In the genomic region with DNA sequence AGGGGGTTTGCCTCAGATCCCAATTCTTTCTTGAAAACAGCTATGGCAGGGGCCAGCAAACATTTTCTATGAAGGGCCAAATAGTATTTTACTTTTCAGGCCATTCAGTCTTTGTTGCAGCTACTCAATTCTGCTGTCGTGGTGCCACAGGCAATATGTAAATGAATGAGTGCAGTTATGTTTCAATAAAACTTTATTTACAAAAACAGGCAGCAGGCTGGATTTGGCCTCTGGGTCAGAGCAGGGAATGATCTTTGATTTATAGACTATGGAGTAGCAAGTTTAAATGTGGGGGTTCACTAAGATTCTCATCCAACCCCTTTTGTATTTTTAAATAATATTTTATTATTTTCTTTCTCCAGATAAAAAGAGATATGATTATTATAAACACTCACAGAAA, we compare ENCODE assay signal across 19 cellular contexts.
DNase-seq lines count a peak whose midpoint lies in the region; ATAC-seq, FAIRE-seq and TF ChIP-seq lines count a peak whose summit lies in the region.
"Had no signal": no experiment of that assay in that cellular context is flagged by ENCODE, and none has a peak within 500 bp of the region (broad histone marks: within the 10 kb centered on the region; RNA-seq: fewer than 3 reads in every experiment).

No MANE protein-coding gene starts in this region.

- TF ChIP-seq CTCF in K562 (IDR thresholded peaks at IDR 0.05 in 2 of 3, conservative IDR thresholded peaks at IDR 0.05 in 1 of 3; ENCODE audit: insufficient read depth in 2 of 3, low read depth in 1 of 3, low read length in 3 of 3) (no peak), osteoblast (IDR thresholded peaks at IDR 0.05; ENCODE audit: extremely low read depth, low read depth, low read length) (no peak), osteocyte (IDR thresholded peaks at IDR 0.05) (no peak)

- BruUV-seq in K562 (replicated peaks; lab: Mats Ljungman, UMichigan): no TSS peak

- no peak for TF ChIP-seq RAD21 in K562 (CRISPR knock-in tag; conservative IDR thresholded peaks at IDR 0.05 in 1 of 2, IDR thresholded peaks at IDR 0.05 in 1 of 2)

- H3K4me2 ChIP-seq in K562 (ENCODE audit: insufficient read depth, low read length) (no peak overlapping the region), osteoblast (ENCODE audit: insufficient read depth, low read length) (no peak overlapping the region)
- H3K4me2 ChIP-seq: BLaER1 treated with 17β-estradiol and CSF1 and Interleukin-3, amounts not matched to agents 10 nM and 100 nM had no signal

- no peak overlapping the region for H3K4me3 Mint-ChIP-seq in osteocyte (ENCODE audit: unreplicated experiment)
- H3K4me3 Mint-ChIP-seq: B cell; CD8-positive, alpha-beta T cell; H9; IgD-negative memory B cell had no signal

- H3K9me3 ChIP-seq in K562 (replicated peaks; ENCODE audit: control insufficient read depth, insufficient read depth, low read depth, low read length) (no peaks in the 10 kb centered on the region), osteoblast (ENCODE audit: low read depth, low read length) (no peaks in the 10 kb centered on the region)

- no peaks in the 10 kb centered on the region for H3K9me1 ChIP-seq in K562 (ENCODE audit: control insufficient read depth, insufficient read depth, low read length)

- no peak for FAIRE-seq in K562 (lab: Jason Lieb, UNC)
- FAIRE-seq: H1 had no signal

- H4K20me1 ChIP-seq in K562 (replicated peaks; ENCODE audit: control insufficient read depth, insufficient read depth, low read length): no peaks in the 10 kb centered on the region
- no peaks in the 10 kb centered on the region for H4K20me1 ChIP-seq in osteoblast (ENCODE audit: insufficient read depth, low read length)
- H4K20me1 ChIP-seq: BLaER1 treated with 17β-estradiol and CSF1 and Interleukin-3, amounts not matched to agents 10 nM and 100 nM had no signal

- peaks cover 37% of the 10 kb centered on the region for H3K4me1 ChIP-seq in ACC112 (ENCODE audit: control insufficient read depth, insufficient read depth, low read length, unreplicated experiment)
- no peaks in the 10 kb centered on the region for H3K4me1 ChIP-seq in K562 (replicated peaks in 1 of 2; ENCODE audit: control insufficient read depth in 2 of 2, insufficient read depth in 2 of 2, low read length in 2 of 2)
- H3K4me1 ChIP-seq in osteoblast (ENCODE audit: insufficient read depth, low read length): peaks cover 29% of the 10 kb centered on the region

- no peaks in the 10 kb centered on the region for H3K36me3 ChIP-seq in ACC112 (ENCODE audit: insufficient read depth, low read length)
- no peaks in the 10 kb centered on the region for H3K36me3 ChIP-seq in K562 (ENCODE audit: control insufficient read depth, insufficient read depth, low read length)
- no peaks in the 10 kb centered on the region for H3K36me3 ChIP-seq in osteoblast (ENCODE audit: insufficient read depth, low read length)
- H3K36me3 ChIP-seq: BLaER1 treated with 17β-estradiol and CSF1 and Interleukin-3, amounts not matched to agents 10 nM and 100 nM had no signal

- POLR2A ChIA-PET in K562 (lab: Yijun Ruan, JAX): no interaction called here

- H3K27me3 ChIP-seq in ACC112 (ENCODE audit: insufficient read depth, low read length) (no peaks in the 10 kb centered on the region), K562 (ENCODE audit: control insufficient read depth in 2 of 2, insufficient read depth in 2 of 2, low read length in 2 of 2) (no peaks in the 10 kb centered on the region), osteoblast (ENCODE audit: insufficient read depth, low read length) (no peaks in the 10 kb centered on the region)

- no peak overlapping the region for H3K27ac Mint-ChIP-seq in osteocyte (ENCODE audit: unreplicated experiment)
- H3K27ac Mint-ChIP-seq: B cell; CD8-positive, alpha-beta T cell; H9; IgD-negative memory B cell had no signal

- CTCF ChIA-PET in K562 (lab: Yijun Ruan, JAX; ENCODE audit: low intra/inter-chr PET ratio): no interaction called here

- no peaks in the 10 kb centered on the region for H3K27me3 Mint-ChIP-seq in osteocyte (ENCODE audit: unreplicated experiment)

- TF ChIP-seq POLR2A in K562 (conservative IDR thresholded peaks at IDR 0.05): no peak

- H3K9ac ChIP-seq in K562 (ENCODE audit: insufficient read depth in 1 of 2, low read depth in 2 of 2, low read length in 2 of 2): no peak overlapping the region
- H3K9ac ChIP-seq: BLaER1 treated with 17β-estradiol and CSF1 and Interleukin-3, amounts not matched to agents 10 nM and 100 nM had no signal

- in situ Hi-C loops in K562 (cut with MboI): no loop called here

- no peak for ATAC-seq in K562
- no peak for ATAC-seq in HG02588 (IDR thresholded peaks at IDR 0.05; ENCODE audit: unreplicated experiment)
- ATAC-seq: CD8-positive, alpha-beta T cell had no signal

- TF ChIP-seq EP300 in K562 (IDR thresholded peaks at IDR 0.05; ENCODE audit: low read length): no peak

- H3K79me2 ChIP-seq in ACC112 (ENCODE audit: control insufficient read depth, insufficient read depth, low read length, unreplicated experiment): no peaks in the 10 kb centered on the region
- H3K79me2 ChIP-seq in K562 (ENCODE audit: control insufficient read depth, insufficient read depth, low read length): no peaks in the 10 kb centered on the region
- no peaks in the 10 kb centered on the region for H3K79me2 ChIP-seq in osteoblast (ENCODE audit: insufficient read depth, low read length)

- WGBS in K562 (ENCODE audit: insufficient coverage, low coverage, missing lambda C conversion rate): 0% methylated on average over 1 of the region's 1 CpG

- intact Hi-C loops in K562 (cut with micrococcal nuclease): no loop called here

- no peak overlapping the region for H3K4me3 ChIP-seq in ACC112 (ENCODE audit: low read depth, low read length)
- H3K4me3 ChIP-seq in K562: no peak overlapping the region
- no peak overlapping the region for H3K4me3 ChIP-seq in osteoblast (ENCODE audit: insufficient read depth, low read length)
- H3K4me3 ChIP-seq: BLaER1 treated with 17β-estradiol and CSF1 and Interleukin-3, amounts not matched to agents 10 nM and 100 nM had no signal

- peaks cover 27% of the 10 kb centered on the region for H3K4me1 Mint-ChIP-seq in osteocyte (ENCODE audit: unreplicated experiment)
- H3K4me1 Mint-ChIP-seq: B cell, IgD-negative memory B cell had no signal

- DNase-seq in NAMALWA (ENCODE audit: low spot score) (peak; percentile 35), K562 (ENCODE audit: extremely low read depth in 1 of 4, low spot score in 3 of 4) (no peak), osteoblast (ENCODE audit: insufficient read length, low spot score, missing footprints) (no peak), activated gamma-delta T cell (lab: John Stamatoyannopoulos, UW) (no peak), osteocyte (ENCODE audit: extremely low spot score, unreplicated experiment) (no peak), NCI-H1105 (lab: John Stamatoyannopoulos, UW) (no peak)
- DNase-seq: 8988T; Calu3; CD8-positive, alpha-beta T cell; DMS79 treated with DMSO at 0.1 percent for 48 hours; GF-D8; H9 had no signal

- peak overlapping the region; percentile 66 for H3K27ac ChIP-seq in ACC112 (ENCODE audit: low read depth, low read length)
- H3K27ac ChIP-seq in K562 (ENCODE audit: extremely low read depth, low read depth, low read length): no peak overlapping the region
- peak overlapping the region; percentile 66 for H3K27ac ChIP-seq in osteoblast (ENCODE audit: low read depth, low read length)
- H3K27ac ChIP-seq: BLaER1 treated with 17β-estradiol and CSF1 and Interleukin-3, amounts not matched to agents 10 nM and 100 nM; HL-60 had no signal

- no peaks in the 10 kb centered on the region for H3K36me3 Mint-ChIP-seq in osteocyte (ENCODE audit: unreplicated experiment)
- H3K36me3 Mint-ChIP-seq: CD8-positive, alpha-beta T cell; IgD-negative memory B cell had no signal

- H2AFZ ChIP-seq in ACC112 (ENCODE audit: low read length, unreplicated experiment) (no peak overlapping the region), K562 (ENCODE audit: low read depth, low read length) (no peak overlapping the region), osteoblast (ENCODE audit: low read length) (no peak overlapping the region)

- peaks cover 3% of the 10 kb centered on the region for H3K9me3 Mint-ChIP-seq in osteocyte (ENCODE audit: unreplicated experiment)
- H3K9me3 Mint-ChIP-seq: CD8-positive, alpha-beta T cell; H9; IgD-negative memory B cell had no signal
